8 cellular contexts compared by ENCODE assay signal in genomic region chr1:161530158-161530557, GRCh38. TPM values are rescaled to one million over a fixed set of nuclear protein-coding genes. Genes with fewer than 3 reads are reported as not detected.
DNase-seq lines count a peak whose midpoint lies in the region; ATAC-seq, FAIRE-seq and TF ChIP-seq lines count a peak whose summit lies in the region.
"Not testable (repeated sequence)": the region's sequence is repeated elsewhere in the genome, so short reads cannot be mapped to it uniquely, and the experiment has no call there.

No MANE protein-coding gene starts in this region.

- peaks cover 0 to 14% of the 10 kb centered on the region in 2 donors for H3K27me3 Mint-ChIP-seq in CD8-positive, alpha-beta memory T cell
- peaks cover 57% of the 10 kb centered on the region for H3K27me3 Mint-ChIP-seq in endodermal cell (ENCODE audit: insufficient read depth)

- peak overlapping the region; percentile 96 for H3K4me3 ChIP-seq in CD8-positive, alpha-beta memory T cell (ENCODE audit: low read length)
- peak overlapping the region; percentile 92 for H3K4me3 ChIP-seq in endodermal cell (ENCODE audit: low read length)
- peak overlapping the region in 1 of 2 experiments; percentile 80 for H3K4me3 ChIP-seq in mesenchymal stem cell (ENCODE audit: insufficient read depth in 1 of 2, low read depth in 1 of 2, low read length in 2 of 2)

- H3K36me3 Mint-ChIP-seq in CD8-positive, alpha-beta memory T cell, result peaks cover 0 to 13% (median 0%) of the 10 kb centered on the region in 3 donors
- not testable (repeated sequence) for H3K36me3 Mint-ChIP-seq in endodermal cell (ENCODE audit: low read depth)

- H3K27ac Mint-ChIP-seq in CD8-positive, alpha-beta memory T cell, result peak overlapping the region; percentile 93 to 100 (median 94)
- H3K27ac Mint-ChIP-seq in endodermal cell, result not testable (repeated sequence)

- CTCF ChIA-PET in CD8-positive, alpha-beta memory T cell (lab: Charles Lee), result interaction anchor here (2.0 to 2.3 kb wide), 2 partner anchors 10 to 209 kb away, joined by 9 to 13 read pairs; no protein-coding TSS in a partner anchor

- not testable (repeated sequence) for H3K9me3 ChIP-seq in CD8-positive, alpha-beta memory T cell (ENCODE audit: low read length); endodermal cell (ENCODE audit: control insufficient read depth, low read length); mesenchymal stem cell (ENCODE audit: control insufficient read depth, low read length)

- not testable (repeated sequence) for H3K4me1 ChIP-seq in CD8-positive, alpha-beta memory T cell (ENCODE audit: insufficient read depth, low read length); endodermal cell (ENCODE audit: control insufficient read depth, insufficient read depth, low read length); mesenchymal stem cell (ENCODE audit: control insufficient read depth, insufficient read depth, low read depth, low read length)

- peak; percentile 38 for ATAC-seq in GM21529 (IDR thresholded peaks at IDR 0.05; ENCODE audit: unreplicated experiment)

- H3K14ac ChIP-seq in mesenchymal stem cell (ENCODE audit: low read length in 2 of 2), result not testable (repeated sequence)

- H2AFZ ChIP-seq in mesenchymal stem cell (ENCODE audit: low read depth, low read length), result not testable (repeated sequence)

- H3K9me3 Mint-ChIP-seq in CD8-positive, alpha-beta memory T cell; endodermal cell: not testable (repeated sequence)

- peak overlapping the region; percentile 93 to 97 (median 95) for H3K4me3 Mint-ChIP-seq in CD8-positive, alpha-beta memory T cell
- peak overlapping the region; percentile 89 for H3K4me3 Mint-ChIP-seq in endodermal cell

- H3K18ac ChIP-seq in mesenchymal stem cell (ENCODE audit: low read depth in 1 of 2, low read length in 2 of 2), result not testable (repeated sequence)

- H3K4ac ChIP-seq in mesenchymal stem cell (ENCODE audit: low read depth in 1 of 2, low read length in 2 of 2), result not testable (repeated sequence)

- POLR2A ChIA-PET in CD8-positive, alpha-beta memory T cell (lab: Charles Lee), result interaction anchor here (0.6 to 1.5 kb wide), 2 partner anchors 9 to 209 kb away, joined by 3 to 8 read pairs; no protein-coding TSS in a partner anchor

- FAIRE-seq in RCC 7860 (lab: Jason Lieb, UNC), result not testable (repeated sequence)

- not testable (repeated sequence) for H3K27me3 ChIP-seq in CD8-positive, alpha-beta memory T cell (ENCODE audit: insufficient read depth, low read length, poor library complexity, severe bottlenecking); mesenchymal stem cell (ENCODE audit: control insufficient read depth in 1 of 2, insufficient read depth in 1 of 2, low read length in 2 of 2)
- H3K27me3 ChIP-seq in endodermal cell (ENCODE audit: control insufficient read depth, insufficient read depth, low read length, poor library complexity, severe bottlenecking), result peaks cover 31% of the 10 kb centered on the region

- TF ChIP-seq CTCF in endodermal cell (conservative IDR thresholded peaks at IDR 0.05), result not testable (repeated sequence)

- H3K4me1 Mint-ChIP-seq in CD8-positive, alpha-beta memory T cell, result peaks cover 19 to 28% (median 20%) of the 10 kb centered on the region in 3 donors
- peaks cover 12% of the 10 kb centered on the region for H3K4me1 Mint-ChIP-seq in endodermal cell

- H2BK12ac ChIP-seq in mesenchymal stem cell (ENCODE audit: low read length in 2 of 2), result not testable (repeated sequence)

- not testable (repeated sequence) for H3K79me1 ChIP-seq in mesenchymal stem cell (replicated peaks; ENCODE audit: low read length, poor library complexity, severe bottlenecking)

- H3K23ac ChIP-seq in mesenchymal stem cell (ENCODE audit: low read length in 2 of 2), result not testable (repeated sequence)

- H2BK15ac ChIP-seq in mesenchymal stem cell (ENCODE audit: low read depth, poor library complexity, severe bottlenecking), result not testable (repeated sequence)

- not testable (repeated sequence) for H2BK5ac ChIP-seq in mesenchymal stem cell (ENCODE audit: low read depth, low read length, poor library complexity, severe bottlenecking)

- H3K4me2 ChIP-seq in mesenchymal stem cell (ENCODE audit: low read length, poor library complexity, severe bottlenecking), result not testable (repeated sequence)

- H3K36me3 ChIP-seq in CD8-positive, alpha-beta memory T cell (ENCODE audit: insufficient read depth, low read length); endodermal cell (ENCODE audit: control insufficient read depth, insufficient read depth, low read length); mesenchymal stem cell (ENCODE audit: control insufficient read depth in 1 of 2, insufficient read depth in 2 of 2, low read depth in 1 of 2, low read length in 2 of 2): not testable (repeated sequence)

- not testable (repeated sequence) for H3K9ac ChIP-seq in endodermal cell (ENCODE audit: extremely low read depth, low read length, poor library complexity, severe bottlenecking)
- peak overlapping the region; percentile 90 for H3K9ac ChIP-seq in mesenchymal stem cell (ENCODE audit: low read length)

- not testable (repeated sequence) for H2AK5ac ChIP-seq in mesenchymal stem cell (ENCODE audit: low read length, severe bottlenecking)

- 0% methylated on average over 11 of the region's 13 CpGs; no CpG with 5 or more reads in 1 of the 2 experiments for WGBS in endodermal cell (ENCODE audit: insufficient coverage in 1 of 2, insufficient read length in 1 of 2), 2 experiments
- 2% methylated on average over 9 of the region's 13 CpGs for WGBS in mesenchymal stem cell

- H4K8ac ChIP-seq in mesenchymal stem cell (ENCODE audit: low read length), result not testable (repeated sequence)

- H3K27ac ChIP-seq in CD8-positive, alpha-beta memory T cell (ENCODE audit: low read depth, low read length), result peak overlapping the region; percentile 76
- H3K27ac ChIP-seq in endodermal cell (ENCODE audit: low read depth, low read length), result not testable (repeated sequence)
- H3K27ac ChIP-seq in mesenchymal stem cell (ENCODE audit: low read length, poor library complexity, severe bottlenecking), result peak overlapping the region; percentile 67

- not testable (repeated sequence) for H4K91ac ChIP-seq in mesenchymal stem cell (ENCODE audit: low read length)

- peak in 4 of 5 donors; percentile 58 to 82 (median 74) for DNase-seq in CD8-positive, alpha-beta memory T cell
- DNase-seq in KG1 (lab: John Stamatoyannopoulos, UW), result peak; percentile 62
- DNase-seq in RCC 7860 (ENCODE audit: low spot score), result peak; percentile 64
- peak; percentile 77 for DNase-seq in activated T-cell treated with anti-CD3 and anti-CD28 coated beads for 4 hours
- peak; percentile 83 for DNase-seq in endodermal cell
- DNase-seq in mesenchymal stem cell, result peak; percentile 80
- DNase-seq in stimulated activated CD4-positive, alpha-beta T cell treated with anti-CD3 and anti-CD28 coated beads, Interleukin-4, amount 100 ng/mL, for 48 hours (ENCODE audit: low read depth in 2 of 2), result peak; percentile 63 to 74

- not testable (repeated sequence) for H2BK120ac ChIP-seq in mesenchymal stem cell (ENCODE audit: low read depth, low read length)

RNA-seq across cellular contexts. Expression of gene HSPA6, which starts 5.8 kb away (rescaled TPM):
- total RNA-seq in CD8-positive, alpha-beta memory T cell, result 1 to 10 TPM in 1 of 2 experiments, under 1 TPM in 1; 0.90 to 1.3 TPM
- 1.4 TPM for polyA plus RNA-seq in CD8-positive, alpha-beta memory T cell
- total RNA-seq in endodermal cell, result not detected
- polyA plus RNA-seq in endodermal cell (2013, experiment 1 of 2), result 0.68 TPM
- 0.83 TPM for polyA plus RNA-seq in endodermal cell (2013, experiment 2 of 2)
- polyA plus RNA-seq in mesenchymal stem cell (2013, experiment 1 of 2), result 0.14 TPM
- 0.18 TPM for polyA plus RNA-seq in mesenchymal stem cell (2013, experiment 2 of 2)

RNA-seq across cellular contexts. Expression of gene FCGR3A, which starts 19.5 kb away (rescaled TPM):
- total RNA-seq in CD8-positive, alpha-beta memory T cell, result 1 to 10 TPM in 1 of 2 experiments, under 1 TPM in 1; 0.58 to 1.1 TPM
- polyA plus RNA-seq in CD8-positive, alpha-beta memory T cell, result 44.6 TPM
- not detected for total RNA-seq in endodermal cell
- not detected for polyA plus RNA-seq in endodermal cell (2013, experiment 1 of 2)
- not detected for polyA plus RNA-seq in endodermal cell (2013, experiment 2 of 2)
- not detected for polyA plus RNA-seq in mesenchymal stem cell (2013, experiment 1 of 2)
- polyA plus RNA-seq in mesenchymal stem cell (2013, experiment 2 of 2), result not detected

RNA-seq across cellular contexts. Expression of gene FCGR2A, which starts 24.9 kb away (rescaled TPM):
- under 1 TPM; 0.46 to 0.82 TPM for total RNA-seq in CD8-positive, alpha-beta memory T cell
- not detected for polyA plus RNA-seq in CD8-positive, alpha-beta memory T cell
- total RNA-seq in endodermal cell, result not detected
- 0.32 TPM for polyA plus RNA-seq in endodermal cell (2013, experiment 1 of 2)
- polyA plus RNA-seq in endodermal cell (2013, experiment 2 of 2), result 0.66 TPM
- 5.1 TPM for polyA plus RNA-seq in mesenchymal stem cell (2013, experiment 1 of 2)
- 4.4 TPM for polyA plus RNA-seq in mesenchymal stem cell (2013, experiment 2 of 2)
